Comparison of ENCODE assay signal across 11 cellular contexts in the genomic region with DNA sequence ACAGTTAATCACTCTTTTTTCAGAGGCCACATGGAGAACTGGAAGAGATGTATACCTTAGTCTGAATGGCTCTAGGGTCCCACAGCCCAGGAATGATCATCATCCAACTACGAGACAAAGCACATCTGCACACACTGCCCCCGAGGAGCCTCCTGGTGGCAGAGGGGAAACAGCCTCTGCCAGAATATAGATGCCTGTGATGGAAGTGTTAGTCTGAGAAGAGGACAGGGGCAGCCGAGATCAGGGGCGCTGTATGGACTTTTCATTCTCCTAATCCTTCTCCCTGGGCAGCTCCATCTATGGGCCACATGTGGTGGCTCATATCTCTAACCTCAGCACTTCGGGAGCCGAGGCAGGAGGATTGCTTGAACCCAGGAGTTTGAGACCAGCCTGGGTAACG.
"Had no signal": no experiment of that assay in that cellular context is flagged by ENCODE, and none has a peak within 500 bp of the region (broad histone marks: within the 10 kb centered on the region; RNA-seq: fewer than 3 reads in every experiment).

No MANE protein-coding gene starts in this region.

- DNase-seq: activated CD4-positive, alpha-beta T cell treated with anti-CD3 and anti-CD28 coated beads, Interleukin-2, amount 50 U/mL, for 1 hour; activated naive CD8-positive, alpha-beta T cell treated with anti-CD3 and anti-CD28 coated beads, Interleukin-2, amount 10 ng/mL, durations not matched to agents 7 days and 5 days; effector CD8-positive, alpha-beta T cell; foreskin melanocyte; mesenchymal stem cell; stimulated activated CD4-positive, alpha-beta T cell treated with anti-CD3 and anti-CD28 coated beads, Interleukin-2, amount 100 ng/mL, for 24 hours; upper lobe of right lung had no signal

- H3K4me1 Mint-ChIP-seq: activated naive CD8-positive, alpha-beta T cell treated with anti-CD3 and anti-CD28 coated beads, Interleukin-2, amount 10 ng/mL, durations not matched to agents 7 days and 5 days; nephron had no signal

- H3K9me3 Mint-ChIP-seq: activated naive CD8-positive, alpha-beta T cell treated with anti-CD3 and anti-CD28 coated beads, Interleukin-2, amount 10 ng/mL, durations not matched to agents 7 days and 5 days; activated T-helper 1 cell treated with anti-CD3 and anti-CD28 coated beads, Interleukin-12 subunit alpha, Interleukin-12 subunit beta, Interleukin-2, Interleukin-4 antibody, amounts not matched to agents 30 ng/mL and 10 ng/mL and 1 ng/mL, durations not matched to agents 14 hours and 24 hours and 36 hours; nephron had no signal

- H3K9me3 ChIP-seq: thoracic aorta, upper lobe of right lung had no signal

- H3K4me3 Mint-ChIP-seq: activated naive CD8-positive, alpha-beta T cell treated with anti-CD3 and anti-CD28 coated beads, Interleukin-2, amount 10 ng/mL, durations not matched to agents 7 days and 5 days; activated T-helper 1 cell treated with anti-CD3 and anti-CD28 coated beads, Interleukin-12 subunit alpha, Interleukin-12 subunit beta, Interleukin-2, Interleukin-4 antibody, amounts not matched to agents 30 ng/mL and 10 ng/mL and 1 ng/mL, durations not matched to agents 14 hours and 24 hours and 36 hours; nephron had no signal

- H3K27ac ChIP-seq: thoracic aorta, upper lobe of right lung had no signal

- H3K4me3 ChIP-seq: thoracic aorta, upper lobe of right lung had no signal

- ATAC-seq: activated CD4-positive, CD25-positive, alpha-beta regulatory T cell treated with anti-CD3 and anti-CD28 coated beads, Interleukin-2, amount 50 U/mL, for 24 hours; upper lobe of right lung had no signal

- H3K4me1 ChIP-seq: upper lobe of right lung had no signal

- H3K36me3 Mint-ChIP-seq: activated naive CD8-positive, alpha-beta T cell treated with anti-CD3 and anti-CD28 coated beads, Interleukin-2, amount 10 ng/mL, durations not matched to agents 7 days and 5 days had no signal

- H3K36me3 ChIP-seq: thoracic aorta, upper lobe of right lung had no signal

- H3K27ac Mint-ChIP-seq: activated naive CD8-positive, alpha-beta T cell treated with anti-CD3 and anti-CD28 coated beads, Interleukin-2, amount 10 ng/mL, durations not matched to agents 7 days and 5 days; activated T-helper 1 cell treated with anti-CD3 and anti-CD28 coated beads, Interleukin-12 subunit alpha, Interleukin-12 subunit beta, Interleukin-2, Interleukin-4 antibody, amounts not matched to agents 30 ng/mL and 10 ng/mL and 1 ng/mL, durations not matched to agents 14 hours and 24 hours and 36 hours; nephron had no signal
